In the genomic region with DNA sequence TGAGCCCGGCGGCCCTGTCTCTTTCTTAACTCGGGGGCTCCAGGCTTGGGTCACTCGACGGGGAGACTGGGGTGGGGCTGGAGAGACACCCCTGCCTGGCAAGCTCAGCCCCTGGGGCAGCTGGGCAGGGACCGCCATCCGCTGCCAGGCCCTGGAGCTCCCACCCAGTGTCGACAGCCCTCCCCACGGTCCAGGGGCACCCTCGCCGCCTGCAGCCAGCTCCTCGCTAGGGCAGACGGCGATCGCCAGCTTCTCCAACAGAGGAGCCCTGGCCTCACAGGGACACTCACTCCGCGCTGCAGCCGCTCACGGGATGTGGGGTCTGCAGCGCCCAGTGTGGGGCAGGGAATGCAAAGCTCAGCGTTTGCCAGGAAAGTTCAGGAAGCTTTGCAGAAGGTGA, we compare ENCODE assay signal across 42 cellular contexts. TPM values are rescaled to one million over a fixed set of nuclear protein-coding genes. Genes with fewer than 3 reads are reported as not detected.
"Had no signal": no experiment of that assay in that cellular context is flagged by ENCODE, and none has a peak within 500 bp of the region (broad histone marks: within the 10 kb centered on the region; RNA-seq: fewer than 3 reads in every experiment).

No MANE protein-coding gene starts in this region.

- H3K27ac ChIP-seq: adrenal gland, ascending aorta, body of pancreas, brain microvascular endothelial cell, breast epithelium, cardiac muscle cell had no signal

- H3K4me3 ChIP-seq: adrenal gland, ascending aorta, body of pancreas, breast epithelium, cardiac muscle cell had no signal

- H3K27ac Mint-ChIP-seq: activated naive CD4-positive, alpha-beta T cell treated with anti-CD3 and anti-CD28 coated beads for 36 hours; activated naive CD4-positive, alpha-beta T cell treated with anti-CD3 and anti-CD28 coated beads, Interleukin-2, amount 10 ng/mL, durations not matched to agents 7 days and 5 days; activated naive CD4-positive, alpha-beta T cell treated with anti-CD3 and anti-CD28 coated beads, Interleukin-2, amount 50 U/mL, for 24 hours; activated naive CD4-positive, alpha-beta T cell treated with anti-CD3 and anti-CD28 coated beads, Interleukin-2, amount 50 U/mL, for 72 hours; activated naive CD8-positive, alpha-beta T cell; activated naive CD8-positive, alpha-beta T cell treated with anti-CD3 and anti-CD28 coated beads for 36 hours; activated naive CD8-positive, alpha-beta T cell treated with anti-CD3 and anti-CD28 coated beads, Interleukin-2, amount 10 ng/mL, durations not matched to agents 7 days and 5 days; activated naive CD8-positive, alpha-beta T cell treated with anti-CD3 and anti-CD28 coated beads, Interleukin-2, amount 50 U/mL, for 24 hours; activated T-cell treated with anti-CD3 and anti-CD28 coated beads, Interleukin-2, amount 50 U/mL, for 24 hours; activated T-cell treated with anti-CD3 and anti-CD28 coated beads, Interleukin-2, amount 50 U/mL, for 72 hours; activated T-helper 1 cell treated with anti-CD3 and anti-CD28 coated beads, Interleukin-12 subunit alpha, Interleukin-12 subunit beta, Interleukin-2, Interleukin-4 antibody, amounts not matched to agents 30 ng/mL and 10 ng/mL and 1 ng/mL, durations not matched to agents 14 hours and 24 hours and 36 hours; activated T-helper 17 cell treated with anti-CD3 and anti-CD28 coated beads, Interleukin-2, amount 50 U/mL, for 72 hours; activated T-helper 2 cell treated with anti-CD3 and anti-CD28 coated beads, Interferon-gamma antibody, Interleukin-2, Interleukin-4, amounts not matched to agents 10 μg/mL and 5 μg/mL and 100 μg/mL, durations not matched to agents 14 hours and 24 hours and 36 hours; brain had no signal

- H3K9me3 ChIP-seq: adrenal gland, ascending aorta, body of pancreas, breast epithelium had no signal

- ATAC-seq: activated naive CD4-positive, alpha-beta T cell treated with anti-CD3 and anti-CD28 coated beads, Interleukin-2, amount 50 U/mL, for 72 hours; activated naive CD8-positive, alpha-beta T cell treated with anti-CD3 and anti-CD28 coated beads, Interleukin-2, amount 50 U/mL, for 24 hours; activated T-cell treated with anti-CD3 and anti-CD28 coated beads, Interleukin-2, amount 50 U/mL, for 4 hours; activated T-helper 17 cell treated with anti-CD3 and anti-CD28 coated beads, Interleukin-2, amount 50 U/mL, for 72 hours; body of pancreas had no signal

- H3K4me1 Mint-ChIP-seq: activated naive CD4-positive, alpha-beta T cell treated with anti-CD3 and anti-CD28 coated beads, Interleukin-2, amount 10 ng/mL, durations not matched to agents 7 days and 5 days; activated naive CD4-positive, alpha-beta T cell treated with anti-CD3 and anti-CD28 coated beads, Interleukin-2, amount 50 U/mL, for 24 hours; activated naive CD8-positive, alpha-beta T cell treated with anti-CD3 and anti-CD28 coated beads for 36 hours; activated naive CD8-positive, alpha-beta T cell treated with anti-CD3 and anti-CD28 coated beads, Interleukin-2, amount 50 U/mL, for 24 hours; activated T-helper 17 cell treated with anti-CD3 and anti-CD28 coated beads, Interleukin-2, amount 50 U/mL, for 72 hours; brain; central memory CD8-positive, alpha-beta T cell had no signal

- H3K36me3 Mint-ChIP-seq: activated naive CD4-positive, alpha-beta T cell treated with anti-CD3 and anti-CD28 coated beads, Interleukin-2, amount 10 ng/mL, durations not matched to agents 7 days and 5 days; activated naive CD4-positive, alpha-beta T cell treated with anti-CD3 and anti-CD28 coated beads, Interleukin-2, amount 50 U/mL, for 24 hours; activated naive CD4-positive, alpha-beta T cell treated with anti-CD3 and anti-CD28 coated beads, Interleukin-2, amount 50 U/mL, for 72 hours; activated naive CD8-positive, alpha-beta T cell; activated naive CD8-positive, alpha-beta T cell treated with anti-CD3 and anti-CD28 coated beads for 36 hours had no signal

- H3K27me3 Mint-ChIP-seq: activated naive CD4-positive, alpha-beta T cell treated with anti-CD3 and anti-CD28 coated beads, Interleukin-2, amount 10 ng/mL, durations not matched to agents 7 days and 5 days; activated naive CD4-positive, alpha-beta T cell treated with anti-CD3 and anti-CD28 coated beads, Interleukin-2, amount 50 U/mL, for 24 hours; activated naive CD8-positive, alpha-beta T cell; activated naive CD8-positive, alpha-beta T cell treated with anti-CD3 and anti-CD28 coated beads for 36 hours; activated naive CD8-positive, alpha-beta T cell treated with anti-CD3 and anti-CD28 coated beads, Interleukin-2, amount 10 ng/mL, durations not matched to agents 7 days and 5 days; activated naive CD8-positive, alpha-beta T cell treated with anti-CD3 and anti-CD28 coated beads, Interleukin-2, amount 50 U/mL, for 24 hours; activated T-cell treated with anti-CD3 and anti-CD28 coated beads, Interleukin-2, amount 50 U/mL, for 24 hours; activated T-helper 17 cell treated with anti-CD3 and anti-CD28 coated beads, Interleukin-2, amount 50 U/mL, for 72 hours; brain; central memory CD8-positive, alpha-beta T cell had no signal

- H3K4me1 ChIP-seq: adrenal gland, ascending aorta, body of pancreas, breast epithelium had no signal

- DNase-seq: activated effector memory CD4-positive, alpha-beta T cell treated with anti-CD3 and anti-CD28 coated beads, Interleukin-2, amount 50 U/mL, for 16 hours; activated effector memory CD4-positive, alpha-beta T cell treated with Interleukin-2 at 50 U/mL for 16 hours; activated gamma-delta T cell; activated gamma-delta T cell treated with Interleukin-2 at 50 U/mL for 16 hours; activated naive CD4-positive, alpha-beta T cell; activated naive CD4-positive, alpha-beta T cell treated with anti-CD3 and anti-CD28 coated beads for 36 hours; activated naive CD4-positive, alpha-beta T cell treated with anti-CD3 and anti-CD28 coated beads, Interleukin-2, amount 10 ng/mL, durations not matched to agents 7 days and 5 days; activated naive CD4-positive, alpha-beta T cell treated with anti-CD3 and anti-CD28 coated beads, Interleukin-2, amount 50 U/mL, for 16 hours; activated naive CD4-positive, alpha-beta T cell treated with Interleukin-2 at 50 U/mL for 16 hours; activated naive CD8-positive, alpha-beta T cell treated with anti-CD3 and anti-CD28 coated beads for 36 hours; activated naive CD8-positive, alpha-beta T cell treated with anti-CD3 and anti-CD28 coated beads, Interleukin-2, amount 10 ng/mL, durations not matched to agents 7 days and 5 days; activated naive CD8-positive, alpha-beta T cell treated with anti-CD3 and anti-CD28 coated beads, Interleukin-2, amount 50 U/mL, for 24 hours; activated T-cell treated with anti-CD3 and anti-CD28 coated beads, Interleukin-2, amount 50 U/mL, for 1 hour; activated T-cell treated with anti-CD3 and anti-CD28 coated beads, Interleukin-2, amount 50 U/mL, for 24 hours; activated T-cell treated with anti-CD3 and anti-CD28 coated beads, Interleukin-2, amount 50 U/mL, for 4 hours; activated T-cell treated with anti-CD3 and anti-CD28 coated beads, Interleukin-2, amount 50 U/mL, for 48 hours; activated T-cell treated with anti-CD3 and anti-CD28 coated beads, Interleukin-2, amount 50 U/mL, for 72 hours; adrenal gland; amygdala; anterior cingulate cortex; body of pancreas; brain microvascular endothelial cell; caudate nucleus; central memory CD4-positive, alpha-beta T cell; cerebellar nuclear complex had no signal

- H3K9me3 Mint-ChIP-seq: activated naive CD4-positive, alpha-beta T cell treated with anti-CD3 and anti-CD28 coated beads for 36 hours; activated naive CD4-positive, alpha-beta T cell treated with anti-CD3 and anti-CD28 coated beads, Interleukin-2, amount 10 ng/mL, durations not matched to agents 7 days and 5 days; activated naive CD4-positive, alpha-beta T cell treated with anti-CD3 and anti-CD28 coated beads, Interleukin-2, amount 50 U/mL, for 24 hours; activated naive CD4-positive, alpha-beta T cell treated with anti-CD3 and anti-CD28 coated beads, Interleukin-2, amount 50 U/mL, for 72 hours; activated naive CD8-positive, alpha-beta T cell treated with anti-CD3 and anti-CD28 coated beads for 36 hours; activated naive CD8-positive, alpha-beta T cell treated with anti-CD3 and anti-CD28 coated beads, Interleukin-2, amount 10 ng/mL, durations not matched to agents 7 days and 5 days; activated naive CD8-positive, alpha-beta T cell treated with anti-CD3 and anti-CD28 coated beads, Interleukin-2, amount 50 U/mL, for 24 hours; activated T-cell treated with anti-CD3 and anti-CD28 coated beads, Interleukin-2, amount 50 U/mL, for 24 hours; activated T-cell treated with anti-CD3 and anti-CD28 coated beads, Interleukin-2, amount 50 U/mL, for 4 hours; activated T-cell treated with anti-CD3 and anti-CD28 coated beads, Interleukin-2, amount 50 U/mL, for 72 hours; activated T-helper 1 cell treated with anti-CD3 and anti-CD28 coated beads, Interleukin-12 subunit alpha, Interleukin-12 subunit beta, Interleukin-2, Interleukin-4 antibody, amounts not matched to agents 30 ng/mL and 10 ng/mL and 1 ng/mL, durations not matched to agents 14 hours and 24 hours and 36 hours; activated T-helper 17 cell treated with anti-CD3 and anti-CD28 coated beads, Interleukin-2, amount 50 U/mL, for 72 hours; activated T-helper 2 cell treated with anti-CD3 and anti-CD28 coated beads, Interferon-gamma antibody, Interleukin-2, Interleukin-4, amounts not matched to agents 10 μg/mL and 5 μg/mL and 100 μg/mL, durations not matched to agents 14 hours and 24 hours and 36 hours; brain; central memory CD8-positive, alpha-beta T cell had no signal

- H3K36me3 ChIP-seq: brain microvascular endothelial cell, breast epithelium, cardiac muscle cell had no signal

- H3K27me3 ChIP-seq: adrenal gland, ascending aorta, body of pancreas, brain microvascular endothelial cell, breast epithelium, cardiac muscle cell had no signal

- H3K4me3 Mint-ChIP-seq: activated naive CD4-positive, alpha-beta T cell treated with anti-CD3 and anti-CD28 coated beads for 36 hours; activated naive CD4-positive, alpha-beta T cell treated with anti-CD3 and anti-CD28 coated beads, Interleukin-2, amount 10 ng/mL, durations not matched to agents 7 days and 5 days; activated naive CD4-positive, alpha-beta T cell treated with anti-CD3 and anti-CD28 coated beads, Interleukin-2, amount 50 U/mL, for 24 hours; activated naive CD8-positive, alpha-beta T cell; activated naive CD8-positive, alpha-beta T cell treated with anti-CD3 and anti-CD28 coated beads for 36 hours; activated naive CD8-positive, alpha-beta T cell treated with anti-CD3 and anti-CD28 coated beads, Interleukin-2, amount 10 ng/mL, durations not matched to agents 7 days and 5 days; activated naive CD8-positive, alpha-beta T cell treated with anti-CD3 and anti-CD28 coated beads, Interleukin-2, amount 50 U/mL, for 24 hours; activated T-cell treated with anti-CD3 and anti-CD28 coated beads, Interleukin-2, amount 50 U/mL, for 24 hours; activated T-cell treated with anti-CD3 and anti-CD28 coated beads, Interleukin-2, amount 50 U/mL, for 4 hours; activated T-cell treated with anti-CD3 and anti-CD28 coated beads, Interleukin-2, amount 50 U/mL, for 72 hours; activated T-helper 1 cell treated with anti-CD3 and anti-CD28 coated beads, Interleukin-12 subunit alpha, Interleukin-12 subunit beta, Interleukin-2, Interleukin-4 antibody, amounts not matched to agents 30 ng/mL and 10 ng/mL and 1 ng/mL, durations not matched to agents 14 hours and 24 hours and 36 hours; activated T-helper 17 cell treated with anti-CD3 and anti-CD28 coated beads, Interleukin-2, amount 50 U/mL, for 72 hours; brain; central memory CD8-positive, alpha-beta T cell had no signal

RNA-seq across cellular contexts. Expression of gene CDT1, which starts 24.1 kb away (rescaled TPM):
- total RNA-seq: ascending aorta had no signal

RNA-seq across cellular contexts. Expression of gene PABPN1L, which starts 38.7 kb away (rescaled TPM):
- total RNA-seq: activated naive CD4-positive, alpha-beta T cell treated with anti-CD3 and anti-CD28 coated beads for 36 hours; activated naive CD4-positive, alpha-beta T cell treated with anti-CD3 and anti-CD28 coated beads, Interleukin-2, amount 50 U/mL, for 72 hours; activated naive CD8-positive, alpha-beta T cell treated with anti-CD3 and anti-CD28 coated beads for 36 hours; activated naive CD8-positive, alpha-beta T cell treated with anti-CD3 and anti-CD28 coated beads, Interleukin-2, amount 10 ng/mL, durations not matched to agents 7 days and 5 days; activated T-cell treated with anti-CD3 and anti-CD28 coated beads, Interleukin-2, amount 50 U/mL, for 4 hours; activated T-cell treated with anti-CD3 and anti-CD28 coated beads, Interleukin-2, amount 50 U/mL, for 72 hours; activated T-helper 1 cell treated with anti-CD3 and anti-CD28 coated beads, Interleukin-12 subunit alpha, Interleukin-12 subunit beta, Interleukin-2, Interleukin-4 antibody, amounts not matched to agents 30 ng/mL and 10 ng/mL and 1 ng/mL, durations not matched to agents 14 hours and 24 hours and 36 hours; activated T-helper 17 cell treated with anti-CD3 and anti-CD28 coated beads, Interleukin-2, amount 50 U/mL, for 72 hours; activated T-helper 2 cell treated with anti-CD3 and anti-CD28 coated beads, Interferon-gamma antibody, Interleukin-2, Interleukin-4, amounts not matched to agents 10 μg/mL and 5 μg/mL and 100 μg/mL, durations not matched to agents 14 hours and 24 hours and 36 hours; aorta; ascending aorta; astrocyte; body of pancreas; breast epithelium; bronchial epithelial cell; cardiac muscle cell; cardiac septum; cerebellum; chondrocyte had no signal
- polyA plus RNA-seq: aorta had no signal
